1 cellular context compared by ENCODE assay signal in genomic region chr11:65429724-65430405, GRCh38.
TF ChIP-seq lines count a peak whose summit lies in the region.

No MANE protein-coding gene starts in this region.

TF ChIP-seq in HEK293, 187 proteins besides CTCF, POLR2A, EP300 and RAD21 (continued from another document):
- TF ChIP-seq ZNF148 (tag by site-specific recombination; IDR thresholded peaks at IDR 0.05; ENCODE audit: borderline replicate concordance) (no peak), SALL2 (tag by site-specific recombination; IDR thresholded peaks at IDR 0.05; ENCODE audit: borderline replicate concordance) (no peak), ZNF24 (tag by site-specific recombination; IDR thresholded peaks at IDR 0.05) (no peak), YY2 (tag by site-specific recombination; IDR thresholded peaks at IDR 0.05) (no peak), ZFP3 (tag by site-specific recombination; IDR thresholded peaks at IDR 0.05; ENCODE audit: low read depth) (no peak), ZNF571 (tag by site-specific recombination; IDR thresholded peaks at IDR 0.05) (no peak), ZFP69B (tag by site-specific recombination; IDR thresholded peaks at IDR 0.05) (peak; percentile 65; the same call in 1 of the 2 replicates), ZNF10 (tag by site-specific recombination; IDR thresholded peaks at IDR 0.05) (no peak), REST (tag by site-specific recombination; IDR thresholded peaks at IDR 0.05) (no peak), ZNF660 (tag by site-specific recombination; IDR thresholded peaks at IDR 0.05) (no peak; the same call in 1 of the 2 replicates), ZNF626 (tag by site-specific recombination; IDR thresholded peaks at IDR 0.05) (no peak), ZBTB7A (tag by site-specific recombination; IDR thresholded peaks at IDR 0.05; ENCODE audit: low read depth) (no peak), TRIM28 (IDR thresholded peaks at IDR 0.05; ENCODE audit: borderline replicate concordance, low read length) (no peak), OSR2 (tag by site-specific recombination; IDR thresholded peaks at IDR 0.05) (no peak), ZNF169 (tag by site-specific recombination; IDR thresholded peaks at IDR 0.05) (no peak), ZNF280D (tag by site-specific recombination; IDR thresholded peaks at IDR 0.05) (no peak), SCRT1 (tag by site-specific recombination; IDR thresholded peaks at IDR 0.05; ENCODE audit: borderline replicate concordance) (no peak), ZNF76 (tag by site-specific recombination; IDR thresholded peaks at IDR 0.05; ENCODE audit: borderline replicate concordance, low read depth) (no peak), ZNF132 (tag by site-specific recombination; IDR thresholded peaks at IDR 0.05; ENCODE audit: borderline replicate concordance) (no peak), ZNF513 (tag by site-specific recombination; IDR thresholded peaks at IDR 0.05) (no peak), OVOL3 (tag by site-specific recombination; IDR thresholded peaks at IDR 0.05) (no peak), PRDM4 (tag by site-specific recombination; IDR thresholded peaks at IDR 0.05) (no peak), ZNF121 (tag by site-specific recombination; IDR thresholded peaks at IDR 0.05) (no peak), ZNF274 (IDR thresholded peaks at IDR 0.05; ENCODE audit: low read length) (no peak), ZNF274 (tag by site-specific recombination; IDR thresholded peaks at IDR 0.05; ENCODE audit: borderline replicate concordance) (no peak), ZNF692 (tag by site-specific recombination; IDR thresholded peaks at IDR 0.05) (no peak), ZNF555 (tag by site-specific recombination; conservative IDR thresholded peaks at IDR 0.05) (no peak), ZNF184 (tag by site-specific recombination; IDR thresholded peaks at IDR 0.05) (no peak), ZNF600 (tag by site-specific recombination; IDR thresholded peaks at IDR 0.05) (peak; percentile 68; the same call in 1 of the 2 replicates), ZNF830 (tag by site-specific recombination; IDR thresholded peaks at IDR 0.05; ENCODE audit: low read depth) (no peak), ZNF530 (tag by site-specific recombination; IDR thresholded peaks at IDR 0.05; ENCODE audit: low read depth) (no peak), MYNN (tag by site-specific recombination; IDR thresholded peaks at IDR 0.05; ENCODE audit: borderline replicate concordance) (no peak), ZSCAN30 (tag by site-specific recombination; IDR thresholded peaks at IDR 0.05) (no peak), GLIS2 (tag by site-specific recombination; IDR thresholded peaks at IDR 0.05) (0 out of 2 replicates have a peak, but pooled peaks have one; percentile 15), GFI1B (tag by site-specific recombination; IDR thresholded peaks at IDR 0.05) (no peak), HOXA7 (CRISPR knock-in tag; IDR thresholded peaks at IDR 0.05; ENCODE audit: borderline replicate concordance) (no peak), ZNF311 (tag by site-specific recombination; IDR thresholded peaks at IDR 0.05; ENCODE audit: borderline replicate concordance) (no peak), ZNF791 (tag by site-specific recombination; IDR thresholded peaks at IDR 0.05) (no peak), ZNF707 (tag by site-specific recombination; IDR thresholded peaks at IDR 0.05) (no peak), GLIS1 (tag by site-specific recombination; IDR thresholded peaks at IDR 0.05) (no peak), ZNF157 (tag by site-specific recombination; IDR thresholded peaks at IDR 0.05) (no peak), ZEB2 (tag by site-specific recombination; IDR thresholded peaks at IDR 0.05) (no peak), ZNF2 (tag by site-specific recombination; IDR thresholded peaks at IDR 0.05) (no peak), ZXDB (tag by site-specific recombination; IDR thresholded peaks at IDR 0.05) (no peak), INSM2 (tag by site-specific recombination; IDR thresholded peaks at IDR 0.05) (peak; percentile 9; the same call in 1 of the 2 replicates)
